In the genomic region with DNA sequence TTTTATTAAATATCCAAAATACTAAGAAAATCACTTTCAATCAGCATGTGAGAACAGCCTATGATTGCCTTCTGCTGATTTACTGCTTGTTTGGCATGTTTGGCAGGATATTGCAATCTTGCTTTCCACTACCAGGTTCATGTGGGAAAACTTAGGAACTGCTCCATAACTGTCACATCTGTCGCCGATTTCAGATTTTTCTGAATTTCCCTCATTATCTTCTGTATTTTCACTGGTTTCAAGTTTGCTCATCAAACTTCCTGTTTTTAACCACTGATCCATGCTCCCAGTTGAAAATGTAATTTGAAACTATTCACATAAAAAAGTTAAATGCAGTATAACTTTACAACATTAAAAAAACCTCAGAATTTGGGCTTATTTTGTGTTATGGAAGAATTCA, we compare ENCODE assay signal across 1 cellular context.
TF ChIP-seq lines count a peak whose summit lies in the region.

No MANE protein-coding gene starts in this region.

TF ChIP-seq in IMR-90, 13 proteins besides CTCF, POLR2A, EP300 and RAD21 (continued from another document):
- TF ChIP-seq CEBPB (IDR thresholded peaks at IDR 0.05; ENCODE audit: low read depth, low read length) (no peak), SMC3 (IDR thresholded peaks at IDR 0.05; ENCODE audit: low read depth, low read length) (no peak), MXI1 (IDR thresholded peaks at IDR 0.05; ENCODE audit: borderline replicate concordance, low read depth, low read length) (no peak), BHLHE40 (IDR thresholded peaks at IDR 0.05; ENCODE audit: low read depth, low read length) (no peak), MAZ (IDR thresholded peaks at IDR 0.05; ENCODE audit: borderline replicate concordance, low read depth, low read length) (no peak)
